1 cellular context compared by ENCODE assay signal in the genomic region with DNA sequence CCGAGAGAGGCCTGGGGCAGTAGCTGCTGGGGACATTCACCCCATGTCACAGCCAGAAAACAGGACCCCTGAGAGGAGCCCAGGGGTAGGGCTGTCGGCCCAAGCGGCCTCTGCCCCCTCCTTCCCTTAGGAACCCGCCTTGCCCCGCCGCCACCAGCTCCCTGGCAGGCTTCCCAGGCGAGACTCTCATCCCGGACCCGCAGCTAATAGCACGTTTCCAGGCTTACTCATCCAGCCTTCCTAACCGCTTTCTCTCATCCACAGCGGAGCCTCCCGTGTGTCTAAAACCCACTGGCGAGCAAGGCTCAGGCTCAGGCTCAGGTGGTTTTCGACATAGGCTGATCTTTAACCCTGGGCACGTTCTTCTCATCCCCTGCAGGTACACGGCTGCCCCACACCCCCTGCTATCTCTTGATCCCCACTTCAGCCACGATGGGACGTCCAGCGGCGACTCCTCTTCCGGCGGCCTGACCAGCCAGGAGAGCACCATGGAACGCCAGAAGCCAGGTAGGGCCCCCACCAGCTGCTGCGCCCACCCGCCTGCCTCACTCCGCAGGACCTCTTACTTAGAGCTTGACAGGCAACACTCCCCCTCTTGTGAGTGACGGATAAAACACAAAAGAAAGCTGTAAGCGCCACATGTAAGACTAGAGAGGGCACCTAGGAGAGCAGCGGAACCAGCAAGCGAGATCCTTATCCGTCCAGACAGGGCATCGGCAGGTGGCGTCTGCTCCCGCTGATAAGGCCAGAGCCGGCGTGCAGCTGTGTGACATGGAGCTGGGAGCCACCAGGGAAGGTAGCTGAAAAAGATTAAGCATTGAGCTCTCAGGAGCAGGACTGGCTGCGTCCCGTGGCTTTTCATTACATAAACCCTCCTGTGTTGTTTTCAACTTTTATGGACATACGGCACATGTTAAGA.
TF ChIP-seq lines count a peak whose summit lies in the region.

No MANE protein-coding gene starts in this region.

TF ChIP-seq in SK-N-SH, 30 proteins besides CTCF, POLR2A, EP300 and RAD21:
- TF ChIP-seq NRF1 (IDR thresholded peaks at IDR 0.05; ENCODE audit: low read depth, low read length) = no peak
- TF ChIP-seq, protein P1, sequence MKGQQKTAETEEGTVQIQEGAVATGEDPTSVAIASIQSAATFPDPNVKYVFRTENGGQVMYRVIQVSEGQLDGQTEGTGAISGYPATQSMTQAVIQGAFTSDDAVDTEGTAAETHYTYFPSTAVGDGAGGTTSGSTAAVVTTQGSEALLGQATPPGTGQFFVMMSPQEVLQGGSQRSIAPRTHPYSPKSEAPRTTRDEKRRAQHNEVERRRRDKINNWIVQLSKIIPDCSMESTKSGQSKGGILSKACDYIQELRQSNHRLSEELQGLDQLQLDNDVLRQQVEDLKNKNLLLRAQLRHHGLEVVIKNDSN (IDR thresholded peaks at IDR 0.05; ENCODE audit: borderline replicate concordance, low read depth) = no peak
- TF ChIP-seq POLR2AphosphoS5 (IDR thresholded peaks at IDR 0.05; ENCODE audit: low read depth, low read length) = no peak
- TF ChIP-seq RFX5 (IDR thresholded peaks at IDR 0.05; ENCODE audit: low read length) = no peak
- no peak for TF ChIP-seq EZH2phosphoT487 (IDR thresholded peaks at IDR 0.05; ENCODE audit: borderline replicate concordance, low read depth)
- TF ChIP-seq FOXJ3 (CRISPR knock-in tag; IDR thresholded peaks at IDR 0.05) = no peak
- no peak for TF ChIP-seq TEAD4 (IDR thresholded peaks at IDR 0.05; ENCODE audit: borderline replicate concordance, insufficient read depth)
- TF ChIP-seq, protein P2, sequence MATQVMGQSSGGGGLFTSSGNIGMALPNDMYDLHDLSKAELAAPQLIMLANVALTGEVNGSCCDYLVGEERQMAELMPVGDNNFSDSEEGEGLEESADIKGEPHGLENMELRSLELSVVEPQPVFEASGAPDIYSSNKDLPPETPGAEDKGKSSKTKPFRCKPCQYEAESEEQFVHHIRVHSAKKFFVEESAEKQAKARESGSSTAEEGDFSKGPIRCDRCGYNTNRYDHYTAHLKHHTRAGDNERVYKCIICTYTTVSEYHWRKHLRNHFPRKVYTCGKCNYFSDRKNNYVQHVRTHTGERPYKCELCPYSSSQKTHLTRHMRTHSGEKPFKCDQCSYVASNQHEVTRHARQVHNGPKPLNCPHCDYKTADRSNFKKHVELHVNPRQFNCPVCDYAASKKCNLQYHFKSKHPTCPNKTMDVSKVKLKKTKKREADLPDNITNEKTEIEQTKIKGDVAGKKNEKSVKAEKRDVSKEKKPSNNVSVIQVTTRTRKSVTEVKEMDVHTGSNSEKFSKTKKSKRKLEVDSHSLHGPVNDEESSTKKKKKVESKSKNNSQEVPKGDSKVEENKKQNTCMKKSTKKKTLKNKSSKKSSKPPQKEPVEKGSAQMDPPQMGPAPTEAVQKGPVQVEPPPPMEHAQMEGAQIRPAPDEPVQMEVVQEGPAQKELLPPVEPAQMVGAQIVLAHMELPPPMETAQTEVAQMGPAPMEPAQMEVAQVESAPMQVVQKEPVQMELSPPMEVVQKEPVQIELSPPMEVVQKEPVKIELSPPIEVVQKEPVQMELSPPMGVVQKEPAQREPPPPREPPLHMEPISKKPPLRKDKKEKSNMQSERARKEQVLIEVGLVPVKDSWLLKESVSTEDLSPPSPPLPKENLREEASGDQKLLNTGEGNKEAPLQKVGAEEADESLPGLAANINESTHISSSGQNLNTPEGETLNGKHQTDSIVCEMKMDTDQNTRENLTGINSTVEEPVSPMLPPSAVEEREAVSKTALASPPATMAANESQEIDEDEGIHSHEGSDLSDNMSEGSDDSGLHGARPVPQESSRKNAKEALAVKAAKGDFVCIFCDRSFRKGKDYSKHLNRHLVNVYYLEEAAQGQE (IDR thresholded peaks at IDR 0.05; ENCODE audit: low read depth, low read length) = no peak
- TF ChIP-seq NFIC (IDR thresholded peaks at IDR 0.05; ENCODE audit: borderline replicate concordance) = peak; percentile 83
- peak; percentile 41; the same call in 1 of the 2 replicates for TF ChIP-seq TCF12 (IDR thresholded peaks at IDR 0.05)
- TF ChIP-seq, protein P3, sequence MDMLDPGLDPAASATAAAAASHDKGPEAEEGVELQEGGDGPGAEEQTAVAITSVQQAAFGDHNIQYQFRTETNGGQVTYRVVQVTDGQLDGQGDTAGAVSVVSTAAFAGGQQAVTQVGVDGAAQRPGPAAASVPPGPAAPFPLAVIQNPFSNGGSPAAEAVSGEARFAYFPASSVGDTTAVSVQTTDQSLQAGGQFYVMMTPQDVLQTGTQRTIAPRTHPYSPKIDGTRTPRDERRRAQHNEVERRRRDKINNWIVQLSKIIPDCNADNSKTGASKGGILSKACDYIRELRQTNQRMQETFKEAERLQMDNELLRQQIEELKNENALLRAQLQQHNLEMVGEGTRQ (IDR thresholded peaks at IDR 0.05; ENCODE audit: borderline replicate concordance, low read depth, low read length) = no peak
- no peak for TF ChIP-seq MEF2A (IDR thresholded peaks at IDR 0.05; ENCODE audit: borderline replicate concordance, low read depth)
- no peak for TF ChIP-seq ELF1 (IDR thresholded peaks at IDR 0.05)
- TF ChIP-seq JUND (IDR thresholded peaks at IDR 0.05) = no peak; the same call in 1 of the 2 replicates
- TF ChIP-seq RXRA (IDR thresholded peaks at IDR 0.05; ENCODE audit: borderline replicate concordance, low read depth) = no peak
- no peak for TF ChIP-seq FOXM1 (IDR thresholded peaks at IDR 0.05; ENCODE audit: low read depth)
- TF ChIP-seq YY1 (IDR thresholded peaks at IDR 0.05; ENCODE audit: low read depth) = no peak
- peak; percentile 59; the same call in 1 of the 2 replicates for TF ChIP-seq MXI1 (IDR thresholded peaks at IDR 0.05; ENCODE audit: low read depth, low read length)
- peak; percentile 99 for TF ChIP-seq GATA2 (CRISPR knock-in tag; IDR thresholded peaks at IDR 0.05)
- peak; percentile 9; the same call in 1 of the 2 replicates for TF ChIP-seq SMC3 (IDR thresholded peaks at IDR 0.05; ENCODE audit: low read depth, low read length)
- TF ChIP-seq, protein P4, sequence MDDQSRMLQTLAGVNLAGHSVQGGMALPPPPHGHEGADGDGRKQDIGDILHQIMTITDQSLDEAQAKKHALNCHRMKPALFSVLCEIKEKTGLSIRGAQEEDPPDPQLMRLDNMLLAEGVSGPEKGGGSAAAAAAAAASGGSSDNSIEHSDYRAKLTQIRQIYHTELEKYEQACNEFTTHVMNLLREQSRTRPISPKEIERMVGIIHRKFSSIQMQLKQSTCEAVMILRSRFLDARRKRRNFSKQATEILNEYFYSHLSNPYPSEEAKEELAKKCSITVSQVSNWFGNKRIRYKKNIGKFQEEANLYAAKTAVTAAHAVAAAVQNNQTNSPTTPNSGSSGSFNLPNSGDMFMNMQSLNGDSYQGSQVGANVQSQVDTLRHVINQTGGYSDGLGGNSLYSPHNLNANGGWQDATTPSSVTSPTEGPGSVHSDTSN (IDR thresholded peaks at IDR 0.05) = 0 out of 2 replicates have a peak, but pooled peaks have one; percentile 16
- peak; percentile 49 for TF ChIP-seq CHD2 (IDR thresholded peaks at IDR 0.05; ENCODE audit: low read length, partially characterized antibody)
- peak; percentile 72; the same call in 1 of the 2 replicates for TF ChIP-seq FOSL2 (IDR thresholded peaks at IDR 0.05; ENCODE audit: borderline replicate concordance, low read depth)
- peak; percentile 65; the same call in 1 of the 2 replicates for TF ChIP-seq RCOR1 (IDR thresholded peaks at IDR 0.05; ENCODE audit: low read length)
- TF ChIP-seq, protein P5, sequence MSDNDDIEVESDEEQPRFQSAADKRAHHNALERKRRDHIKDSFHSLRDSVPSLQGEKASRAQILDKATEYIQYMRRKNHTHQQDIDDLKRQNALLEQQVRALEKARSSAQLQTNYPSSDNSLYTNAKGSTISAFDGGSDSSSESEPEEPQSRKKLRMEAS (IDR thresholded peaks at IDR 0.05; ENCODE audit: low read depth) = peak; percentile 57; the same call in 1 of the 2 replicates
- TF ChIP-seq TAF1 (IDR thresholded peaks at IDR 0.05; ENCODE audit: borderline replicate concordance, low read depth, low read length) = no peak
- TF ChIP-seq, protein P6, sequence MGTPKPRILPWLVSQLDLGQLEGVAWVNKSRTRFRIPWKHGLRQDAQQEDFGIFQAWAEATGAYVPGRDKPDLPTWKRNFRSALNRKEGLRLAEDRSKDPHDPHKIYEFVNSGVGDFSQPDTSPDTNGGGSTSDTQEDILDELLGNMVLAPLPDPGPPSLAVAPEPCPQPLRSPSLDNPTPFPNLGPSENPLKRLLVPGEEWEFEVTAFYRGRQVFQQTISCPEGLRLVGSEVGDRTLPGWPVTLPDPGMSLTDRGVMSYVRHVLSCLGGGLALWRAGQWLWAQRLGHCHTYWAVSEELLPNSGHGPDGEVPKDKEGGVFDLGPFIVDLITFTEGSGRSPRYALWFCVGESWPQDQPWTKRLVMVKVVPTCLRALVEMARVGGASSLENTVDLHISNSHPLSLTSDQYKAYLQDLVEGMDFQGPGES (IDR thresholded peaks at IDR 0.05; ENCODE audit: low read depth, low read length) = no peak
- no peak for TF ChIP-seq GABPA (IDR thresholded peaks at IDR 0.05; ENCODE audit: low read depth)
- TF ChIP-seq, protein P7, sequence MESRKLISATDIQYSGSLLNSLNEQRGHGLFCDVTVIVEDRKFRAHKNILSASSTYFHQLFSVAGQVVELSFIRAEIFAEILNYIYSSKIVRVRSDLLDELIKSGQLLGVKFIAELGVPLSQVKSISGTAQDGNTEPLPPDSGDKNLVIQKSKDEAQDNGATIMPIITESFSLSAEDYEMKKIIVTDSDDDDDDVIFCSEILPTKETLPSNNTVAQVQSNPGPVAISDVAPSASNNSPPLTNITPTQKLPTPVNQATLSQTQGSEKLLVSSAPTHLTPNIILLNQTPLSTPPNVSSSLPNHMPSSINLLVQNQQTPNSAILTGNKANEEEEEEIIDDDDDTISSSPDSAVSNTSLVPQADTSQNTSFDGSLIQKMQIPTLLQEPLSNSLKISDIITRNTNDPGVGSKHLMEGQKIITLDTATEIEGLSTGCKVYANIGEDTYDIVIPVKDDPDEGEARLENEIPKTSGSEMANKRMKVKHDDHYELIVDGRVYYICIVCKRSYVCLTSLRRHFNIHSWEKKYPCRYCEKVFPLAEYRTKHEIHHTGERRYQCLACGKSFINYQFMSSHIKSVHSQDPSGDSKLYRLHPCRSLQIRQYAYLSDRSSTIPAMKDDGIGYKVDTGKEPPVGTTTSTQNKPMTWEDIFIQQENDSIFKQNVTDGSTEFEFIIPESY (IDR thresholded peaks at IDR 0.05; ENCODE audit: borderline replicate concordance, low read depth) = no peak
- 0 out of 2 replicates have a peak, but pooled peaks have one; percentile 26 for TF ChIP-seq SIN3A (IDR thresholded peaks at IDR 0.05; ENCODE audit: borderline replicate concordance, low read depth, low read length)
